In genomic region chr1:204725821-204726448, GRCh38 we compare ENCODE assay signal across 1 cellular context.
TF ChIP-seq lines count a peak whose summit lies in the region.

No MANE protein-coding gene starts in this region.

TF ChIP-seq in K562, 482 proteins besides CTCF, POLR2A, EP300 and RAD21:
- peak; percentile 11 for TF ChIP-seq MEIS2 (IDR thresholded peaks at IDR 0.05; ENCODE audit: partially characterized antibody)
- 0 out of 2 replicates have a peak, but pooled peaks have one; percentile 15 for TF ChIP-seq TFAP4 (CRISPR knock-in tag; IDR thresholded peaks at IDR 0.05; ENCODE audit: borderline replicate concordance)
- TF ChIP-seq PKNOX1 (IDR thresholded peaks at IDR 0.05): 0 out of 2 replicates have a peak, but pooled peaks have one; percentile 32
- 0 out of 2 replicates have a peak, but pooled peaks have one; percentile 5 for TF ChIP-seq CBFA2T2 (conservative IDR thresholded peaks at IDR 0.05)
- TF ChIP-seq TCF3 (CRISPR knock-in tag; IDR thresholded peaks at IDR 0.05): peak; percentile 8; the same call in 1 of the 2 replicates
- TF ChIP-seq KHSRP (IDR thresholded peaks at IDR 0.05): no peak
- TF ChIP-seq PML (IDR thresholded peaks at IDR 0.05; ENCODE audit: low read length): no peak
- 0 out of 2 replicates have a peak, but pooled peaks have one; percentile 37 for TF ChIP-seq CBFA2T3 (IDR thresholded peaks at IDR 0.05)
- no peak for TF ChIP-seq FOS (IDR thresholded peaks at IDR 0.05; ENCODE audit: extremely low read depth, insufficient read length)
- TF ChIP-seq ZNF511 (CRISPR knock-in tag; IDR thresholded peaks at IDR 0.05): no peak
- no peak for TF ChIP-seq POLR2B (IDR thresholded peaks at IDR 0.05; ENCODE audit: low read depth, partially characterized antibody)
- TF ChIP-seq ZEB2 (IDR thresholded peaks at IDR 0.05): peak; percentile 49; the same call in 1 of the 2 replicates
TF ChIP-seq in K562: peak in this region for 7.
